ENCODE assay signal across 11 cellular contexts in genomic region chr15:40343512-40343911, GRCh38. TPM values are rescaled to one million over a fixed set of nuclear protein-coding genes. Genes with fewer than 3 reads are reported as not detected.
DNase-seq lines count a peak whose midpoint lies in the region; ATAC-seq and TF ChIP-seq lines count a peak whose summit lies in the region.
"Had no signal": no experiment of that assay in that cellular context is flagged by ENCODE, and none has a peak within 500 bp of the region (broad histone marks: within the 10 kb centered on the region; RNA-seq: fewer than 3 reads in every experiment).

No MANE protein-coding gene starts in this region.

- no peaks in the 10 kb centered on the region for H3K4me1 Mint-ChIP-seq in activated CD8-positive, alpha-beta T cell treated with anti-CD3 and anti-CD28 coated beads for 36 hours (ENCODE audit: low read depth)
- H3K4me1 Mint-ChIP-seq: memory B cell had no signal

- H3K9me3 ChIP-seq in A673 (ENCODE audit: low read depth, low read length, poor library complexity, severe bottlenecking) (no peaks in the 10 kb centered on the region), muscle layer of duodenum (ENCODE audit: control insufficient read depth in 1 of 2, low read length in 2 of 2) (no peaks in the 10 kb centered on the region)

- no peak for TF ChIP-seq POLR2A in NB4 (IDR thresholded peaks at IDR 0.05; ENCODE audit: extremely low read depth, insufficient read length)

- H3K27me3 ChIP-seq in A673 (replicated peaks; ENCODE audit: insufficient read depth, low read depth, low read length, poor library complexity) (no peaks in the 10 kb centered on the region), muscle layer of duodenum (ENCODE audit: low read depth, low read length) (no peaks in the 10 kb centered on the region)

- intact Hi-C loops in A673 (cut with micrococcal nuclease; ENCODE audit: unreplicated experiment): loop anchor here (10.0 kb wide), 1 partner anchor 171 kb away; no protein-coding TSS in a partner anchor
- intact Hi-C loops in activated CD8-positive, alpha-beta T cell treated with anti-CD3 and anti-CD28 coated beads for 36 hours (cut with micrococcal nuclease): no loop called here

- H3K27ac Mint-ChIP-seq in activated CD8-positive, alpha-beta T cell treated with anti-CD3 and anti-CD28 coated beads for 36 hours: no peak overlapping the region
- H3K27ac Mint-ChIP-seq: activated naive CD8-positive, alpha-beta T cell treated with anti-CD3 and anti-CD28 coated beads for 36 hours; memory B cell had no signal

- no peak for TF ChIP-seq CTCF in A673 (conservative IDR thresholded peaks at IDR 0.05; ENCODE audit: low read depth, low read length)
- no peak for TF ChIP-seq CTCF in NB4 (IDR thresholded peaks at IDR 0.05; ENCODE audit: low read depth, low read length)
- no peak for TF ChIP-seq CTCF in GM13977 (IDR thresholded peaks at IDR 0.05; ENCODE audit: extremely low read depth, insufficient read depth, missing control alignments)
- no peak for TF ChIP-seq CTCF in activated CD8-positive, alpha-beta T cell treated with anti-CD3 and anti-CD28 coated beads for 36 hours (IDR thresholded peaks at IDR 0.05)

- H3K27me3 Mint-ChIP-seq in activated CD8-positive, alpha-beta T cell treated with anti-CD3 and anti-CD28 coated beads for 36 hours: no peaks in the 10 kb centered on the region
- H3K27me3 Mint-ChIP-seq: activated naive CD8-positive, alpha-beta T cell treated with anti-CD3 and anti-CD28 coated beads for 36 hours; memory B cell had no signal

- H3K4me3 ChIP-seq in A673 (ENCODE audit: low read depth, low read length, poor library complexity, severe bottlenecking): no peak overlapping the region
- H3K4me3 ChIP-seq in NB4 (ENCODE audit: low read depth, low read length): no peak overlapping the region
- no peak overlapping the region for H3K4me3 ChIP-seq in muscle layer of duodenum (ENCODE audit: low read depth in 1 of 2, low read length in 2 of 2)

- CTCF ChIA-PET in A673 (lab: Charles Lee): interaction anchor here (1.3 to 1.4 kb wide), 2 partner anchors 9 to 12 kb away, joined by 4 to 5 read pairs; no protein-coding TSS in a partner anchor
- CTCF ChIA-PET in activated CD8-positive, alpha-beta T cell treated with anti-CD3 and anti-CD28 coated beads for 36 hours (lab: Charles Lee): interaction anchor here (0.8 to 12.4 kb wide), 20 partner anchors 8 to 298 kb away, joined by 3 to 376 read pairs (median 6); partner anchors contain the start of genes BAHD1, DISP2, INAFM2 and IVD

- H3K4me1 ChIP-seq in A673 (ENCODE audit: insufficient read depth, low read length, poor library complexity, severe bottlenecking) (peaks cover 25% of the 10 kb centered on the region), muscle layer of duodenum (ENCODE audit: control insufficient read depth in 1 of 2, insufficient read depth in 2 of 2, low read length in 2 of 2) (peaks cover 30 to 58% of the 10 kb centered on the region in 2 donors)

- ATAC-seq in activated CD8-positive, alpha-beta T cell treated with anti-CD3 and anti-CD28 coated beads for 36 hours: no peak

- BruUV-seq in A673 (replicated peaks; lab: Mats Ljungman, UMichigan): no TSS peak

- no peak overlapping the region for H3K4me3 Mint-ChIP-seq in activated CD8-positive, alpha-beta T cell treated with anti-CD3 and anti-CD28 coated beads for 36 hours
- H3K4me3 Mint-ChIP-seq: activated naive CD8-positive, alpha-beta T cell treated with anti-CD3 and anti-CD28 coated beads for 36 hours; memory B cell had no signal

- DNase-seq in A673 (ENCODE audit: low spot score) (peak; percentile 51), NB4 (ENCODE audit: low read depth) (peak; percentile 88), dermis blood vessel endothelial cell (peak; percentile 97), GM13977 (ENCODE audit: low spot score) (no peak), T-helper 2 cell (no peak)
- no peak for DNase-seq in activated naive CD4-positive, alpha-beta T cell treated with Interleukin-2 at 50 U/mL for 16 hours
- DNase-seq in activated CD8-positive, alpha-beta T cell treated with anti-CD3 and anti-CD28 coated beads for 36 hours: no peak
- DNase-seq: activated naive CD8-positive, alpha-beta T cell treated with anti-CD3 and anti-CD28 coated beads for 36 hours; SHP77 had no signal

- H3K9me3 Mint-ChIP-seq in activated CD8-positive, alpha-beta T cell treated with anti-CD3 and anti-CD28 coated beads for 36 hours: no peaks in the 10 kb centered on the region
- H3K9me3 Mint-ChIP-seq: activated naive CD8-positive, alpha-beta T cell treated with anti-CD3 and anti-CD28 coated beads for 36 hours; memory B cell had no signal

- H3K36me3 Mint-ChIP-seq in activated CD8-positive, alpha-beta T cell treated with anti-CD3 and anti-CD28 coated beads for 36 hours (ENCODE audit: low read depth): no peaks in the 10 kb centered on the region
- H3K36me3 Mint-ChIP-seq: activated naive CD8-positive, alpha-beta T cell treated with anti-CD3 and anti-CD28 coated beads for 36 hours; memory B cell had no signal

- H3K36me3 ChIP-seq in A673 (ENCODE audit: insufficient read depth, low read length, poor library complexity, severe bottlenecking): no peaks in the 10 kb centered on the region
- peaks cover 0 to 5% of the 10 kb centered on the region in 2 donors for H3K36me3 ChIP-seq in muscle layer of duodenum (ENCODE audit: control insufficient read depth in 1 of 2, insufficient read depth in 2 of 2, low read length in 2 of 2)

- H3K27ac ChIP-seq in A673 (ENCODE audit: low read depth, low read length, poor library complexity, severe bottlenecking): peak overlapping the region; percentile 50
- H3K27ac ChIP-seq in muscle layer of duodenum (ENCODE audit: low read length): peak overlapping the region; percentile 60

- in situ Hi-C loops in GM13977 (cut with MboI; ENCODE audit: low pct_unique_long_range_greater_than_20kb, low sequenced_read_pairs, unreplicated experiment): no loop called here

- POLR2A ChIA-PET in A673 (lab: Charles Lee; ENCODE audit: low non-redundant PET): no interaction called here
- POLR2A ChIA-PET in activated CD8-positive, alpha-beta T cell treated with anti-CD3 and anti-CD28 coated beads for 36 hours (lab: Charles Lee): interaction anchor here (0.8 to 1.0 kb wide), 5 partner anchors 10 to 76 kb away, joined by 3 to 5 read pairs (median 3); partner anchors contain the start of gene DISP2

RNA-seq across cellular contexts. Expression of gene CCDC9B, which starts 2.8 kb away (rescaled TPM):
- total RNA-seq in A673 (2021) (8.6 and 8.9 TPM in 2 replicates), dermis blood vessel endothelial cell (10.0 and 21.9 TPM in 2 replicates)
- total RNA-seq in activated CD8-positive, alpha-beta T cell treated with anti-CD3 and anti-CD28 coated beads for 36 hours: 1 to 10 TPM; 1.4 to 2.3 TPM

RNA-seq across cellular contexts. Expression of gene PHGR1, which starts 7.3 kb away (rescaled TPM):
- total RNA-seq in A673 (2021) (not detected in 2 replicates), dermis blood vessel endothelial cell (not detected in 2 replicates)
- total RNA-seq in activated CD8-positive, alpha-beta T cell treated with anti-CD3 and anti-CD28 coated beads for 36 hours: not detected
- total RNA-seq: activated naive CD8-positive, alpha-beta T cell treated with anti-CD3 and anti-CD28 coated beads for 36 hours had no signal

RNA-seq across cellular contexts. Expression of gene DISP2, which starts 14.5 kb away (rescaled TPM):
- total RNA-seq in A673 (2021) (0.62 and 1.3 TPM in 2 replicates), dermis blood vessel endothelial cell (0.09 and 0.17 TPM in 2 replicates)
- under 1 TPM; 0.09 to 0.20 TPM for total RNA-seq in activated CD8-positive, alpha-beta T cell treated with anti-CD3 and anti-CD28 coated beads for 36 hours

RNA-seq across cellular contexts. Expression of gene INAFM2, which starts 20.0 kb away (rescaled TPM):
- total RNA-seq in A673 (2021) (14.5 and 15.6 TPM in 2 replicates), dermis blood vessel endothelial cell (14.9 and 20.3 TPM in 2 replicates)
- 10 to 100 TPM; 15.0 to 16.9 TPM for total RNA-seq in activated CD8-positive, alpha-beta T cell treated with anti-CD3 and anti-CD28 coated beads for 36 hours

RNA-seq across cellular contexts. Expression of gene PLCB2, which starts 35.8 kb away (rescaled TPM):
- total RNA-seq in A673 (2021) (5.6 and 6.6 TPM in 2 replicates), dermis blood vessel endothelial cell (under 0.01 and 0.05 TPM in 2 replicates)
- total RNA-seq in activated CD8-positive, alpha-beta T cell treated with anti-CD3 and anti-CD28 coated beads for 36 hours: 10 to 100 TPM; 44.6 to 58.8 TPM

Comparison
In these comparisons a context has a peak if more than half of its experiments do, and no peak if none do; other contexts are left out.
1. DNase-seq: peak in A673 (single experiment), NB4 (single experiment) and dermis blood vessel endothelial cell (single experiment); none in GM13977 (single experiment), activated naive CD4-positive, alpha-beta T cell treated with Interleukin-2 at 50 U/mL for 16 hours (single experiment), T-helper 2 cell (0 of 5) and activated CD8-positive, alpha-beta T cell treated with anti-CD3 and anti-CD28 coated beads for 36 hours (single experiment).